Comparison of ENCODE assay signal across 8 cellular contexts in genomic region chr7:116863168-116863670, GRCh38. TPM values are rescaled to one million over a fixed set of nuclear protein-coding genes. Genes with fewer than 3 reads are reported as not detected.
DNase-seq lines count a peak whose midpoint lies in the region; ATAC-seq and TF ChIP-seq lines count a peak whose summit lies in the region.

No MANE protein-coding gene starts in this region.

- peak; percentile 27 for ATAC-seq in GM23338
- no peak for ATAC-seq in GM18505 (IDR thresholded peaks at IDR 0.05; ENCODE audit: unreplicated experiment)
- ATAC-seq in HG03135 (IDR thresholded peaks at IDR 0.05; ENCODE audit: unreplicated experiment): no peak

- H3K27ac ChIP-seq in GM23338 (ENCODE audit: low read depth): peak overlapping the region; percentile 85
- H3K27ac ChIP-seq in skin epidermis: peak overlapping the region; percentile 88 to 100 (median 98)

- H4K20me1 ChIP-seq in GM23338 (replicated peaks; ENCODE audit: insufficient read depth): peaks cover 18% of the 10 kb centered on the region

- no peaks in the 10 kb centered on the region for H3K36me3 ChIP-seq in ES-I3 (ENCODE audit: insufficient read depth, low read length)
- no peaks in the 10 kb centered on the region for H3K36me3 ChIP-seq in GM23338 (ENCODE audit: insufficient read depth)

- H3K4me3 ChIP-seq in GM23338 (peak overlapping the region; percentile 70), astrocyte of the spinal cord (ENCODE audit: low read depth, low read length) (peak overlapping the region; percentile 82), skin epidermis (peak overlapping the region; percentile 62 to 98 (median 91))

- peak overlapping the region; percentile 93 for H3K9ac ChIP-seq in ES-I3 (ENCODE audit: low read depth, low read length)

- H3F3A ChIP-seq in GM23338 (replicated peaks; ENCODE audit: low read depth): no peaks in the 10 kb centered on the region

- H3K27ac Mint-ChIP-seq in GM23338: peak overlapping the region; percentile 82

- in situ Hi-C loops in astrocyte of the spinal cord (cut with HindIII; ENCODE audit: low sequenced_read_pairs): no loop called here

- peaks cover 53% of the 10 kb centered on the region for H3K79me2 ChIP-seq in GM23338 (replicated peaks; ENCODE audit: insufficient read depth)

- no peaks in the 10 kb centered on the region for H3K27me3 ChIP-seq in GM23338 (ENCODE audit: insufficient read depth)

- H3K9me3 Mint-ChIP-seq in GM23338: no peaks in the 10 kb centered on the region

- H3K4me2 ChIP-seq in GM23338: peak overlapping the region; percentile 91

- H3K27me3 Mint-ChIP-seq in GM23338 (ENCODE audit: insufficient read depth, low read depth, poor library complexity): peaks cover 13% of the 10 kb centered on the region

- H3K9me2 ChIP-seq in GM23338 (ENCODE audit: insufficient read depth): no peaks in the 10 kb centered on the region

- TF ChIP-seq POLR2A in GM18505 (IDR thresholded peaks at IDR 0.05; ENCODE audit: borderline replicate concordance, extremely low read depth, insufficient read depth, insufficient read length): no peak

- peaks cover 22% of the 10 kb centered on the region for H3K4me1 Mint-ChIP-seq in GM23338

- H3K36me3 Mint-ChIP-seq in GM23338 (ENCODE audit: low read depth): no peaks in the 10 kb centered on the region

- no peaks in the 10 kb centered on the region for H3K9me3 ChIP-seq in ES-I3 (ENCODE audit: control insufficient read depth, insufficient read depth, low read length)

- TF ChIP-seq CTCF in GM23338 (conservative IDR thresholded peaks at IDR 0.05; ENCODE audit: low read depth in 2 of 2) (0 out of 4 replicates have a peak, but pooled peaks of 1 of the 2 experiments have one; percentile 10), astrocyte of the spinal cord (IDR thresholded peaks at IDR 0.05; ENCODE audit: low read depth, low read length) (peak; percentile 15)

- H2AFZ ChIP-seq in GM23338: no peak overlapping the region

- peak overlapping the region; percentile 96 for H3K4me3 Mint-ChIP-seq in GM23338

- DNase-seq in GM23338 (ENCODE audit: low spot score) (peak; percentile 52), NCI-H2171 (lab: John Stamatoyannopoulos, UW) (peak; percentile 5), astrocyte of the spinal cord (ENCODE audit: low read depth, low spot score) (peak; percentile 46), iPS-NIHi11 (ENCODE audit: low spot score) (peak; percentile 48)

- H3K4me1 ChIP-seq in ES-I3 (ENCODE audit: insufficient read depth, low read length): no peaks in the 10 kb centered on the region; the same call in 1 of the 2 replicates
- H3K4me1 ChIP-seq in GM23338 (ENCODE audit: insufficient read depth): peaks cover 10% of the 10 kb centered on the region

TF ChIP-seq in GM23338, 12 proteins besides CTCF, POLR2A, EP300 and RAD21 (continues in another document):
- TF ChIP-seq ZNF114 (CRISPR knock-in tag; IDR thresholded peaks at IDR 0.05) (no peak), CREB1 (CRISPR knock-in tag; IDR thresholded peaks at IDR 0.05; ENCODE audit: low read depth) (no peak), JUNB (IDR thresholded peaks at IDR 0.05; ENCODE audit: unreplicated experiment) (no peak), NANOG (IDR thresholded peaks at IDR 0.05; ENCODE audit: borderline replicate concordance) (no peak), ETS1 (IDR thresholded peaks at IDR 0.05) (no peak), STAT1 (IDR thresholded peaks at IDR 0.05; ENCODE audit: unreplicated experiment) (no peak), POLR2AphosphoS5 (IDR thresholded peaks at IDR 0.05; ENCODE audit: low read depth) (no peak), ZNF331 (CRISPR knock-in tag; IDR thresholded peaks at IDR 0.05; ENCODE audit: low read depth) (no peak), ZNF462 (CRISPR knock-in tag; IDR thresholded peaks at IDR 0.05) (no peak), EZH2 (IDR thresholded peaks at IDR 0.05; ENCODE audit: low read depth, unreplicated experiment) (no peak), EZH2phosphoT487 (IDR thresholded peaks at IDR 0.05; ENCODE audit: unreplicated experiment) (no peak)

RNA-seq across cellular contexts. Expression of gene CAPZA2, which starts 0.8 kb away (rescaled TPM):
- total RNA-seq in GM23338 (2014; rRNA removed; shearing (Covaris generic)): 106 and 141 TPM in 2 replicates
- polyA plus RNA-seq in GM23338 (2016; fragmentation: Nextera tagmentation; extraction: Ambion mirVana): 49.1 and 49.9 TPM in 2 replicates
